In the genomic region with DNA sequence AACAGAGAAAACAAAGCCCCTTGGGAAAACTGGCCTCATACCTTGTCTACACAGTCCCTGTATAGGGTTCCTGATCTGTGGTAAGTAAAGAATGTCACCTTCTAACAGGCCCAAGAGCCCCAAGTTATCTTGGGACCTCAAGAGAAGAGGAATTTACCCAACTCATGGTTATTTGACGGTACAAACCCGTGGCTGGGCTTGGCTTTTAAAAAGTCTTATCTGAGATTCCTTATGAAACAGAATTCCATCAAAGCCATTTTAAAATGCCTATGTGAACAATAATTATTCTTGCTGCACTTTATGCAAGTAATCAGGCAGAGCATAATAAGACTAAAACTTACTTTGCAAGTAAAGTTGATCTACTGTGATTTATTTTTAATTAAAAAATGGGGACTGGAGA, we compare ENCODE assay signal across 39 cellular contexts. TPM values are rescaled to one million over a fixed set of nuclear protein-coding genes. Genes with fewer than 3 reads are reported as not detected.
"Had no signal": no experiment of that assay in that cellular context is flagged by ENCODE, and none has a peak within 500 bp of the region (broad histone marks: within the 10 kb centered on the region; RNA-seq: fewer than 3 reads in every experiment).

No MANE protein-coding gene starts in this region.

- DNase-seq: activated effector memory CD4-positive, alpha-beta T cell treated with anti-CD3 and anti-CD28 coated beads, Interleukin-2, amount 50 U/mL, for 16 hours; activated effector memory CD4-positive, alpha-beta T cell treated with Interleukin-2 at 50 U/mL for 16 hours; activated gamma-delta T cell; activated gamma-delta T cell treated with Interleukin-2 at 50 U/mL for 16 hours; activated naive CD4-positive, alpha-beta T cell; activated naive CD4-positive, alpha-beta T cell treated with anti-CD3 and anti-CD28 coated beads for 36 hours; activated naive CD4-positive, alpha-beta T cell treated with anti-CD3 and anti-CD28 coated beads, Interleukin-2, amount 10 ng/mL, durations not matched to agents 7 days and 5 days; activated naive CD4-positive, alpha-beta T cell treated with anti-CD3 and anti-CD28 coated beads, Interleukin-2, amount 50 U/mL, for 16 hours; activated naive CD4-positive, alpha-beta T cell treated with Interleukin-2 at 50 U/mL for 16 hours; activated naive CD8-positive, alpha-beta T cell treated with anti-CD3 and anti-CD28 coated beads for 36 hours; activated naive CD8-positive, alpha-beta T cell treated with anti-CD3 and anti-CD28 coated beads, Interleukin-2, amount 10 ng/mL, durations not matched to agents 7 days and 5 days; activated naive CD8-positive, alpha-beta T cell treated with anti-CD3 and anti-CD28 coated beads, Interleukin-2, amount 50 U/mL, for 24 hours; activated T-cell treated with anti-CD3 and anti-CD28 coated beads, Interleukin-2, amount 50 U/mL, for 24 hours; activated T-cell treated with anti-CD3 and anti-CD28 coated beads, Interleukin-2, amount 50 U/mL, for 4 hours; activated T-cell treated with anti-CD3 and anti-CD28 coated beads, Interleukin-2, amount 50 U/mL, for 48 hours; activated T-cell treated with anti-CD3 and anti-CD28 coated beads, Interleukin-2, amount 50 U/mL, for 72 hours; adrenal gland; amniotic stem cell; amygdala; anterior cingulate cortex; aorta; body of pancreas; brain microvascular endothelial cell; caudate nucleus; central memory CD4-positive, alpha-beta T cell; cerebellar nuclear complex had no signal

- H3K4me1 ChIP-seq: adrenal gland, ascending aorta, body of pancreas, breast epithelium had no signal

- H3K36me3 ChIP-seq: adrenal gland, ascending aorta, brain microvascular endothelial cell, breast epithelium, cardiac muscle cell had no signal

- FAIRE-seq: astrocyte, bronchial epithelial cell had no signal

- H3K4me3 ChIP-seq: adrenal gland, ascending aorta, body of pancreas, breast epithelium, cardiac muscle cell had no signal

- H3K27me3 ChIP-seq: adrenal gland, ascending aorta, body of pancreas, brain microvascular endothelial cell, breast epithelium, cardiac muscle cell had no signal

- H3K27ac ChIP-seq: adrenal gland, ascending aorta, body of pancreas, brain microvascular endothelial cell, breast epithelium, cardiac muscle cell had no signal

- H3K9me3 ChIP-seq: adrenal gland, ascending aorta, body of pancreas, breast epithelium had no signal

- ATAC-seq: activated naive CD4-positive, alpha-beta T cell treated with anti-CD3 and anti-CD28 coated beads, Interleukin-2, amount 50 U/mL, for 72 hours; activated naive CD8-positive, alpha-beta T cell treated with anti-CD3 and anti-CD28 coated beads, Interleukin-2, amount 50 U/mL, for 24 hours; activated T-cell treated with anti-CD3 and anti-CD28 coated beads, Interleukin-2, amount 50 U/mL, for 4 hours; activated T-cell treated with anti-CD3 and anti-CD28 coated beads, Interleukin-2, amount 50 U/mL, for 72 hours; activated T-helper 17 cell treated with anti-CD3 and anti-CD28 coated beads, Interleukin-2, amount 50 U/mL, for 72 hours; body of pancreas had no signal

RNA-seq across cellular contexts. Expression of a gene that starts 52.6 kb away (rescaled TPM):
- total RNA-seq: activated naive CD4-positive, alpha-beta T cell treated with anti-CD3 and anti-CD28 coated beads for 36 hours; activated naive CD4-positive, alpha-beta T cell treated with anti-CD3 and anti-CD28 coated beads, Interleukin-2, amount 50 U/mL, for 72 hours; activated naive CD8-positive, alpha-beta T cell treated with anti-CD3 and anti-CD28 coated beads for 36 hours; activated naive CD8-positive, alpha-beta T cell treated with anti-CD3 and anti-CD28 coated beads, Interleukin-2, amount 10 ng/mL, durations not matched to agents 7 days and 5 days; activated T-cell treated with anti-CD3 and anti-CD28 coated beads, Interleukin-2, amount 50 U/mL, for 4 hours; activated T-cell treated with anti-CD3 and anti-CD28 coated beads, Interleukin-2, amount 50 U/mL, for 72 hours; activated T-helper 1 cell treated with anti-CD3 and anti-CD28 coated beads, Interleukin-12 subunit alpha, Interleukin-12 subunit beta, Interleukin-2, Interleukin-4 antibody, amounts not matched to agents 30 ng/mL and 10 ng/mL and 1 ng/mL, durations not matched to agents 14 hours and 24 hours and 36 hours; activated T-helper 17 cell treated with anti-CD3 and anti-CD28 coated beads, Interleukin-2, amount 50 U/mL, for 72 hours; activated T-helper 2 cell treated with anti-CD3 and anti-CD28 coated beads, Interferon-gamma antibody, Interleukin-2, Interleukin-4, amounts not matched to agents 10 μg/mL and 5 μg/mL and 100 μg/mL, durations not matched to agents 14 hours and 24 hours and 36 hours; adrenal gland; aorta; ascending aorta; astrocyte; body of pancreas; breast epithelium; bronchial epithelial cell; cardiac muscle cell; cardiac septum; cerebellum; chondrocyte had no signal
- polyA plus RNA-seq: adipose tissue, adrenal gland, aorta, cardiac muscle cell had no signal
